In the genomic region with DNA sequence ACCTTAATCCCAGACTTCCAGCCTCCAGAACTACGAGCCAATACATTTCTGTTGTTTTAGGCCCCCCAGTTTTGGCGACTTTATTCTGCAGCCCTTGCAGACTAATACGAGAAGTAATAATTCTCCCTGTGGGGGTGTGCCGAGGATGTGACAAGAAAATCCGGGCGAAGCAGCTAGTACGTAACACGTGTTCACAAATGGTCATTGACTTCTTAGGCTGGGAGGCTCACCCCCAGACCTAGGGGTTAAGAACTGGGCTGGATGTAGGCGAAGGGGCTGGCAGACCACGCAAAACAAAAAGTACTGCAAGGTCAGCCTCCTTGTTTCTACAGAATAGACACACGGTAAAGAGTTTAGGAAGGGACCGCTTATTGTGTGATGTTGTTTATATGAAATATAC, we compare ENCODE assay signal across 31 cellular contexts.
"Had no signal": no experiment of that assay in that cellular context is flagged by ENCODE, and none has a peak within 500 bp of the region (broad histone marks: within the 10 kb centered on the region; RNA-seq: fewer than 3 reads in every experiment).

No MANE protein-coding gene starts in this region.

- H3K9me3 ChIP-seq: left lung, lower lobe of right lung, neutrophil, ovary, prostate gland, suprapubic skin, thoracic aorta, tibial artery, upper lobe of right lung had no signal

- H3K4me3 ChIP-seq: left lung, lower lobe of right lung, neural progenitor cell, ovary, prostate gland, skin epidermis, suprapubic skin, thoracic aorta, tibial artery, upper lobe of right lung had no signal

- H3K36me3 ChIP-seq: left lung, lower lobe of right lung, neural progenitor cell, neutrophil, ovary, prostate gland, suprapubic skin, thoracic aorta, tibial artery, upper lobe of right lung had no signal

- H3K27ac Mint-ChIP-seq: mesothelial cell of epicardium; naive B cell; natural killer cell; nephron progenitor cell; neural progenitor cell; stimulated activated effector memory CD8-positive, alpha-beta T cell treated with anti-CD3 and anti-CD28 coated beads, Interleukin-12 subunit alpha, Interleukin-12 subunit beta, amount 100 ng/mL, for 72 hours; stimulated activated naive CD8-positive, alpha-beta T cell treated with anti-CD3 and anti-CD28 coated beads, Interleukin-15, Interleukin-2, amounts not matched to agents 100 ng/mL and 50 ng/mL, for 24 hours had no signal

- H3K4me1 ChIP-seq: left lung, lower lobe of right lung, prostate gland, upper lobe of right lung had no signal

- H3K27me3 ChIP-seq: ovary, tibial artery, upper lobe of right lung had no signal

- H3K27ac ChIP-seq: left lung, lower lobe of right lung, neural progenitor cell, neutrophil, ovary, prostate gland, skin epidermis, suprapubic skin, thoracic aorta, tibial artery, upper lobe of right lung had no signal

- ATAC-seq: left colon; lower lobe of right lung; natural killer cell; right cardiac atrium; sciatic nerve; stimulated activated effector memory CD8-positive, alpha-beta T cell treated with anti-CD3 and anti-CD28 coated beads, Interleukin-12 subunit alpha, Interleukin-12 subunit beta, amount 100 ng/mL, for 72 hours had no signal

- H3K9me3 Mint-ChIP-seq: natural killer cell; nephron progenitor cell; neural progenitor cell; stimulated activated effector memory CD8-positive, alpha-beta T cell treated with anti-CD3 and anti-CD28 coated beads, Interleukin-12 subunit alpha, Interleukin-12 subunit beta, amount 100 ng/mL, for 72 hours; stimulated activated naive CD8-positive, alpha-beta T cell treated with anti-CD3 and anti-CD28 coated beads, Interleukin-15, Interleukin-2, amounts not matched to agents 100 ng/mL and 50 ng/mL, for 24 hours had no signal

- H3K4me3 Mint-ChIP-seq: mesothelial cell of epicardium; naive B cell; natural killer cell; nephron progenitor cell; neural progenitor cell; stimulated activated effector memory CD8-positive, alpha-beta T cell treated with anti-CD3 and anti-CD28 coated beads, Interleukin-12 subunit alpha, Interleukin-12 subunit beta, amount 100 ng/mL, for 72 hours; stimulated activated naive CD8-positive, alpha-beta T cell treated with anti-CD3 and anti-CD28 coated beads, Interleukin-15, Interleukin-2, amounts not matched to agents 100 ng/mL and 50 ng/mL, for 24 hours had no signal

- DNase-seq: hippocampal formation; kidney; left colon; left lung; lower lobe of right lung; mammary epithelial cell; mesenchymal stem cell; naive B cell; natural killer cell; nephron progenitor cell; occipital lobe; ovary; retina; right cardiac atrium; stimulated activated CD4-positive, alpha-beta T cell treated with anti-CD3 and anti-CD28 coated beads, Interleukin-12 subunit alpha, Interleukin-12 subunit beta, amount 100 ng/mL, for 4 hours; stimulated activated CD4-positive, alpha-beta T cell treated with anti-CD3 and anti-CD28 coated beads, Interleukin-15, amount 100 ng/mL, for 24 hours; stimulated activated CD4-positive, alpha-beta T cell treated with anti-CD3 and anti-CD28 coated beads, Interleukin-4, amount 100 ng/mL, for 24 hours; stimulated activated naive CD4-positive, alpha-beta T cell; trophoblast cell; upper lobe of right lung had no signal

- H3K36me3 Mint-ChIP-seq: mesothelial cell of epicardium; naive B cell; natural killer cell; neural progenitor cell; stimulated activated effector memory CD8-positive, alpha-beta T cell treated with anti-CD3 and anti-CD28 coated beads, Interleukin-12 subunit alpha, Interleukin-12 subunit beta, amount 100 ng/mL, for 72 hours had no signal
